12 cellular contexts compared by ENCODE assay signal in genomic region chr17:81567191-81567590, GRCh38. TPM values are rescaled to one million over a fixed set of nuclear protein-coding genes. Genes with fewer than 3 reads are reported as not detected.
A peak's percentile ranks its signal among the peaks of the same experiment; 100 is the strongest.
DNase-seq lines count a peak whose midpoint lies in the region; ATAC-seq, FAIRE-seq and TF ChIP-seq lines count a peak whose summit lies in the region.
"Had no signal": no experiment of that assay in that cellular context is flagged by ENCODE, and none has a peak within 500 bp of the region (broad histone marks: within the 10 kb centered on the region; RNA-seq: fewer than 3 reads in every experiment).

No MANE protein-coding gene starts in this region.

- H3K4me1 ChIP-seq in astrocyte (ENCODE audit: insufficient read depth, low read length) (peaks cover 31% of the 10 kb centered on the region), liver (ENCODE audit: control insufficient read depth in 4 of 4, insufficient read depth in 4 of 4, low read length in 3 of 4) (peaks cover 6 to 31% (median 25%) of the 10 kb centered on the region in 4 donors), subcutaneous abdominal adipose tissue (ENCODE audit: control insufficient read depth in 5 of 5, insufficient read depth in 5 of 5, low read length in 5 of 5) (peaks cover 12 to 38% (median 27%) of the 10 kb centered on the region in 5 donors)

- H3K27me3 ChIP-seq in astrocyte (ENCODE audit: insufficient read depth, low read length), result no peaks in the 10 kb centered on the region
- no peaks in the 10 kb centered on the region for H3K27me3 ChIP-seq in liver (ENCODE audit: control insufficient read depth in 4 of 4, insufficient read depth in 4 of 4, low read length in 3 of 4)
- no peaks in the 10 kb centered on the region for H3K27me3 ChIP-seq in subcutaneous abdominal adipose tissue (ENCODE audit: control insufficient read depth in 5 of 5, insufficient read depth in 4 of 5, low read length in 5 of 5)

- H3K27me3 Mint-ChIP-seq in HFFc6 (ENCODE audit: insufficient read depth) (peaks cover 3% of the 10 kb centered on the region), astrocyte (ENCODE audit: low read depth, unreplicated experiment) (no peaks in the 10 kb centered on the region)

- H3K27ac Mint-ChIP-seq in HFFc6, result peak overlapping the region; percentile 91
- H3K27ac Mint-ChIP-seq in astrocyte (ENCODE audit: unreplicated experiment), result peak overlapping the region; percentile 96

- peak overlapping the region; percentile 88 for H3K27ac ChIP-seq in astrocyte (ENCODE audit: low read depth, low read length)
- peak overlapping the region; percentile 11 to 58 for H3K27ac ChIP-seq in liver (ENCODE audit: low read depth in 1 of 2, low read length in 2 of 2)
- peak overlapping the region; percentile 43 for H3K27ac ChIP-seq in subcutaneous abdominal adipose tissue (ENCODE audit: low read depth, low read length)

- TF ChIP-seq CTCF in HFFc6 (IDR thresholded peaks at IDR 0.05) (no peak), astrocyte (IDR thresholded peaks at IDR 0.05; ENCODE audit: insufficient read depth, low read depth, low read length) (no peak), liver (IDR thresholded peaks at IDR 0.05; ENCODE audit: low read depth, low read length, missing input control) (no peak)

- H3K4me2 ChIP-seq in astrocyte (ENCODE audit: low read length), result peak overlapping the region; percentile 82

- H3K36me3 Mint-ChIP-seq in HFFc6 (ENCODE audit: low read depth) (peaks cover 33% of the 10 kb centered on the region), astrocyte (ENCODE audit: low read depth, unreplicated experiment) (peaks cover 25% of the 10 kb centered on the region)

- no peak for TF ChIP-seq RAD21 in liver (IDR thresholded peaks at IDR 0.05)

- ATAC-seq in GM18870 (IDR thresholded peaks at IDR 0.05; ENCODE audit: unreplicated experiment) (no peak), GM18873 (IDR thresholded peaks at IDR 0.05; ENCODE audit: low FRiP score, unreplicated experiment) (no peak)
- ATAC-seq: K562 had no signal

- H3K4me1 Mint-ChIP-seq in HFFc6 (ENCODE audit: low read depth), result peaks cover 47% of the 10 kb centered on the region
- H3K4me1 Mint-ChIP-seq in astrocyte (ENCODE audit: low read depth, unreplicated experiment), result peaks cover 59% of the 10 kb centered on the region

- DNase-seq in HFFc6, result no peak
- no peak for DNase-seq in astrocyte (ENCODE audit: low read depth)
- DNase-seq in germinal center (ENCODE audit: low spot score), result no peak
- DNase-seq in activated T-cell treated with anti-CD3 and anti-CD28 coated beads, Interleukin-2, amount 50 U/mL, for 1 hour, result no peak
- DNase-seq: DND-41; stimulated activated CD4-positive, alpha-beta T cell treated with anti-CD3 and anti-CD28 coated beads, Interleukin-4, amount 100 ng/mL, for 24 hours had no signal

- WGBS in liver, result 44% methylated on average over 4 of the region's 4 CpGs

- no peaks in the 10 kb centered on the region for H3K9me3 ChIP-seq in astrocyte (ENCODE audit: insufficient read depth, low read depth, low read length)
- H3K9me3 ChIP-seq in liver (ENCODE audit: control insufficient read depth in 4 of 4, low read length in 3 of 4), result no peaks in the 10 kb centered on the region
- H3K9me3 ChIP-seq in subcutaneous abdominal adipose tissue (ENCODE audit: control insufficient read depth in 5 of 5, low read length in 5 of 5), result no peaks in the 10 kb centered on the region

- H4K20me1 ChIP-seq in astrocyte (ENCODE audit: insufficient read depth, low read length), result no peaks in the 10 kb centered on the region

- H3K4me3 Mint-ChIP-seq in HFFc6 (peak overlapping the region; percentile 78), astrocyte (ENCODE audit: unreplicated experiment) (peak overlapping the region; percentile 60)

- H3K36me3 ChIP-seq in astrocyte (ENCODE audit: insufficient read depth, low read length) (peaks cover 35% of the 10 kb centered on the region), liver (ENCODE audit: control insufficient read depth in 4 of 4, insufficient read depth in 3 of 4, low read depth in 1 of 4, low read length in 3 of 4) (peaks cover 17 to 67% (median 54%) of the 10 kb centered on the region in 4 donors), subcutaneous abdominal adipose tissue (ENCODE audit: control insufficient read depth in 5 of 5, insufficient read depth in 5 of 5, low read length in 5 of 5) (peaks cover 7 to 86% (median 74%) of the 10 kb centered on the region in 5 donors)

- peaks cover 17% of the 10 kb centered on the region for H3K79me2 ChIP-seq in astrocyte (ENCODE audit: insufficient read depth, low read length)

- H3K9ac ChIP-seq in astrocyte (ENCODE audit: low read length) (peak overlapping the region; percentile 65), liver (ENCODE audit: low read depth in 1 of 2, low read length in 2 of 2) (no peak overlapping the region), subcutaneous abdominal adipose tissue (ENCODE audit: low read length in 5 of 5) (peak overlapping the region in 3 of 5 donors; percentile 11 to 68 (median 35))

- H3K9me3 Mint-ChIP-seq in HFFc6 (no peaks in the 10 kb centered on the region), astrocyte (ENCODE audit: unreplicated experiment) (no peaks in the 10 kb centered on the region)

- H3K4me3 ChIP-seq in astrocyte (ENCODE audit: insufficient read depth, low read depth, low read length) (peak overlapping the region; percentile 29), liver (ENCODE audit: low read depth in 1 of 3, low read length in 3 of 3) (no peak overlapping the region), subcutaneous abdominal adipose tissue (ENCODE audit: low read depth in 1 of 5, low read length in 5 of 5) (peak overlapping the region in 3 of 5 donors; percentile 26 to 49 (median 42))
- H3K4me3 ChIP-seq: K562 had no signal

- no peak for FAIRE-seq in astrocyte (lab: Jason Lieb, UNC)
- FAIRE-seq: GM18507, K562 had no signal

- no peak overlapping the region for H2AFZ ChIP-seq in astrocyte (ENCODE audit: low read depth, low read length)

TF ChIP-seq in liver, 16 proteins besides CTCF, POLR2A, EP300 and RAD21 (continues in another document):
- TF ChIP-seq RXRA (IDR thresholded peaks at IDR 0.05) (no peak), FOXA1 (IDR thresholded peaks at IDR 0.05) (no peak), SP1 (IDR thresholded peaks at IDR 0.05) (no peak), REST (IDR thresholded peaks at IDR 0.05) (no peak), JUND (IDR thresholded peaks at IDR 0.05) (no peak), YY1 (IDR thresholded peaks at IDR 0.05) (no peak), GABPA (IDR thresholded peaks at IDR 0.05 in 1 of 2, conservative IDR thresholded peaks at IDR 0.05 in 1 of 2) (no peak), MAX (IDR thresholded peaks at IDR 0.05) (no peak), EGR1 (IDR thresholded peaks at IDR 0.05; ENCODE audit: low read depth in 2 of 2) (no peak), ATF3 (IDR thresholded peaks at IDR 0.05) (no peak), HNF4A (conservative IDR thresholded peaks at IDR 0.05) (no peak), HNF4G (IDR thresholded peaks at IDR 0.05) (no peak), NR2F2 (IDR thresholded peaks at IDR 0.05) (no peak)

RNA-seq across cellular contexts. Expression of gene FAAP100, which starts 15.0 kb away (rescaled TPM):
- total RNA-seq in HFFc6 (2021; fragmentation: NEBNext Ultra II Directional; extraction: Animal tissue kit (Norgen Biotek cat#: 25700)), result 10 to 100 TPM; 21.9 to 27.7 (median 23.9) TPM
- 35.8 and 38.9 TPM in 2 replicates for total RNA-seq in astrocyte
- total RNA-seq in liver, result 10 to 100 TPM in 1 of 2 donors, 1 to 10 TPM in 1; 8.7 to 10.6 TPM
- polyA plus RNA-seq in liver, result 10 to 100 TPM in 1 of 2 donors, 1 to 10 TPM in 1; 8.1 to 14.7 TPM

RNA-seq across cellular contexts. Expression of gene FSCN2, which starts 39.0 kb away (rescaled TPM):
- 1 to 10 TPM in 3 of 6 experiments, under 1 TPM in 3; 0.71 to 1.4 (median 0.99) TPM for total RNA-seq in HFFc6 (2021; fragmentation: NEBNext Ultra II Directional; extraction: Animal tissue kit (Norgen Biotek cat#: 25700))
- total RNA-seq in astrocyte (5.6 and 8.0 TPM in 2 replicates), liver (under 1 TPM; 0.09 to 0.42 TPM)
- not detected for polyA plus RNA-seq in liver
- total RNA-seq: K562 had no signal

RNA-seq across cellular contexts. Expression of gene ACTG1, which starts 54.6 kb away (rescaled TPM):
- total RNA-seq in HFFc6 (2021; fragmentation: NEBNext Ultra II Directional; extraction: Animal tissue kit (Norgen Biotek cat#: 25700)), result over 10,000 TPM in 3 of 6 experiments, 1,000 to 10,000 TPM in 3; 7,891 to 11,135 (median 9,908) TPM
- 7,049 and 7,369 TPM in 2 replicates for total RNA-seq in astrocyte
- 1,000 to 10,000 TPM; 1,434 to 1,699 TPM for total RNA-seq in liver
- 1,000 to 10,000 TPM in 1 of 2 donors, 100 to 1,000 TPM in 1; 347 to 1,129 TPM for polyA plus RNA-seq in liver

Comparison
In these comparisons a context has a peak if more than half of its experiments do, and no peak if none do; other contexts are left out.
1. H3K27ac ChIP-seq: peak in every context shown above with its lines; median percentile 88 in astrocyte; 43 in subcutaneous abdominal adipose tissue; 34 in liver.
2. H3K4me3 ChIP-seq: peak in astrocyte (single experiment) and subcutaneous abdominal adipose tissue (3 of 5); none in liver (0 of 3).
3. H3K9ac ChIP-seq: peak in astrocyte (single experiment) and subcutaneous abdominal adipose tissue (3 of 5); none in liver (0 of 2).